Comparison of ENCODE assay signal across 1 cellular context in the genomic region with DNA sequence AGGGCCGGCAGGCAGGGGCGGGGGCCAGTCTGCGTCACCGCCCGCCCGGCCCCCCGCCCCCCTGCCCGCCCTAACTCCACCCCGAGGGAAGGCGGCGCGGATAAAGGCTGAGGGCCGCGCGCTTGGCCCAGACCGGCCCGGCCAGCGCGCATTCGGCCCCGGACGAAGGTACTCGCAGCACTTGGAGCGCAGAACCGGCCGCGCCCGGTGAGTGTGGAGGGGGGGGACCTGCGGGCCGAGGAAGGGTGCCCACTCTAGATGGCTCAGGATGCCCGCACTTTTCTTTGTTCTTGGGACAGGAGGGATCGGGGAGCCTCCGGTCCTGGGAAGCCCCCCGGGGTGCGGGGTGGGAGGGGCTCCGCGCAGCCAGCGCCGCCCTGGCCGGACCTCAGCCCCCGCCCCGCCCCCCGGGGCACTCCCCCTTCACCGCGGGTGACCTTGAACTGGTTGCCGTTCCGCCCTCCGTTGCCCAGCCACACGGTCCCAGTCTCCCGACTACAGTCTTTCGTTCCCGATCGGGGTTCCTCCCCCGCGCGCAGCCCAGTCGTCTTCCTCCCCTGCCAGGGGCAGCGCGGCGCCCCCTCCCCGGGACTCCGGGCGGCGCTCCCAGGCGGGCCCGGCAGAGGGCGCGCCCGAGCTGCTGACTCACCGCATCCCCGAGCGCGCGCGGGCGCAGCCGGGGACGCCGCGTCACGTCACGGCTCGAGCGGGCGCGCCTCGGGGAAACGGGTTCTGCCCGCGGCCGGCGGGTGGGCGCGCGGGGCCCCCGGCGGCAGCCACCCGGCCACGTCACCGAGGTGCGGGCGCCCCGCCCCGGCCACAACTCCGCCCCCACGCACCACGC.
A peak's percentile ranks its signal among the peaks of the same experiment; 100 is the strongest.
TF ChIP-seq lines count a peak whose summit lies in the region.

A gene (plus strand): TSS at position 130 of the 844 bp plus-strand sequence. CDS start 1,714 bp downstream, outside the sequence.

TF ChIP-seq in K562, 482 proteins besides CTCF, POLR2A, EP300 and RAD21 (continued from another document):
- TF ChIP-seq, protein P1, sequence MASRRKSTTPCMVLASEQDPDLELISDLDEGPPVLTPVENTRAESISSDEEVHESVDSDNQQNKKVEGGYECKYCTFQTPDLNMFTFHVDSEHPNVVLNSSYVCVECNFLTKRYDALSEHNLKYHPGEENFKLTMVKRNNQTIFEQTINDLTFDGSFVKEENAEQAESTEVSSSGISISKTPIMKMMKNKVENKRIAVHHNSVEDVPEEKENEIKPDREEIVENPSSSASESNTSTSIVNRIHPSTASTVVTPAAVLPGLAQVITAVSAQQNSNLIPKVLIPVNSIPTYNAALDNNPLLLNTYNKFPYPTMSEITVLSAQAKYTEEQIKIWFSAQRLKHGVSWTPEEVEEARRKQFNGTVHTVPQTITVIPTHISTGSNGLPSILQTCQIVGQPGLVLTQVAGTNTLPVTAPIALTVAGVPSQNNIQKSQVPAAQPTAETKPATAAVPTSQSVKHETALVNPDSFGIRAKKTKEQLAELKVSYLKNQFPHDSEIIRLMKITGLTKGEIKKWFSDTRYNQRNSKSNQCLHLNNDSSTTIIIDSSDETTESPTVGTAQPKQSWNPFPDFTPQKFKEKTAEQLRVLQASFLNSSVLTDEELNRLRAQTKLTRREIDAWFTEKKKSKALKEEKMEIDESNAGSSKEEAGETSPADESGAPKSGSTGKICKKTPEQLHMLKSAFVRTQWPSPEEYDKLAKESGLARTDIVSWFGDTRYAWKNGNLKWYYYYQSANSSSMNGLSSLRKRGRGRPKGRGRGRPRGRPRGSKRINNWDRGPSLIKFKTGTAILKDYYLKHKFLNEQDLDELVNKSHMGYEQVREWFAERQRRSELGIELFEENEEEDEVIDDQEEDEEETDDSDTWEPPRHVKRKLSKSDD (conservative IDR thresholded peaks at IDR 0.05; ENCODE audit: low read length) = no peak
- peak; percentile 56; the same call in 1 of the 2 replicates for TF ChIP-seq XRCC5 (IDR thresholded peaks at IDR 0.05; ENCODE audit: low read depth, low read length)
- 0 out of 2 replicates have a peak, but pooled peaks have one; percentile 16 for TF ChIP-seq SOX6 (IDR thresholded peaks at IDR 0.05)
- no peak for TF ChIP-seq BRD4 (IDR thresholded peaks at IDR 0.05)
- TF ChIP-seq, protein P2, sequence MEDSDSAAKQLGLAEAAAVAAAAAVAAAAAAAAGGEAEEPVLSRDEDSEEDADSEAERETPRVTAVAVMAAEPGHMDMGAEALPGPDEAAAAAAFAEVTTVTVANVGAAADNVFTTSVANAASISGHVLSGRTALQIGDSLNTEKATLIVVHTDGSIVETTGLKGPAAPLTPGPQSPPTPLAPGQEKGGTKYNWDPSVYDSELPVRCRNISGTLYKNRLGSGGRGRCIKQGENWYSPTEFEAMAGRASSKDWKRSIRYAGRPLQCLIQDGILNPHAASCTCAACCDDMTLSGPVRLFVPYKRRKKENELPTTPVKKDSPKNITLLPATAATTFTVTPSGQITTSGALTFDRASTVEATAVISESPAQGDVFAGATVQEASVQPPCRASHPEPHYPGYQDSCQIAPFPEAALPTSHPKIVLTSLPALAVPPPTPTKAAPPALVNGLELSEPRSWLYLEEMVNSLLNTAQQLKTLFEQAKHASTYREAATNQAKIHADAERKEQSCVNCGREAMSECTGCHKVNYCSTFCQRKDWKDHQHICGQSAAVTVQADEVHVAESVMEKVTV (CRISPR knock-in tag; IDR thresholded peaks at IDR 0.05) = 0 out of 2 replicates have a peak, but pooled peaks have one; percentile 23
- TF ChIP-seq, protein P3, sequence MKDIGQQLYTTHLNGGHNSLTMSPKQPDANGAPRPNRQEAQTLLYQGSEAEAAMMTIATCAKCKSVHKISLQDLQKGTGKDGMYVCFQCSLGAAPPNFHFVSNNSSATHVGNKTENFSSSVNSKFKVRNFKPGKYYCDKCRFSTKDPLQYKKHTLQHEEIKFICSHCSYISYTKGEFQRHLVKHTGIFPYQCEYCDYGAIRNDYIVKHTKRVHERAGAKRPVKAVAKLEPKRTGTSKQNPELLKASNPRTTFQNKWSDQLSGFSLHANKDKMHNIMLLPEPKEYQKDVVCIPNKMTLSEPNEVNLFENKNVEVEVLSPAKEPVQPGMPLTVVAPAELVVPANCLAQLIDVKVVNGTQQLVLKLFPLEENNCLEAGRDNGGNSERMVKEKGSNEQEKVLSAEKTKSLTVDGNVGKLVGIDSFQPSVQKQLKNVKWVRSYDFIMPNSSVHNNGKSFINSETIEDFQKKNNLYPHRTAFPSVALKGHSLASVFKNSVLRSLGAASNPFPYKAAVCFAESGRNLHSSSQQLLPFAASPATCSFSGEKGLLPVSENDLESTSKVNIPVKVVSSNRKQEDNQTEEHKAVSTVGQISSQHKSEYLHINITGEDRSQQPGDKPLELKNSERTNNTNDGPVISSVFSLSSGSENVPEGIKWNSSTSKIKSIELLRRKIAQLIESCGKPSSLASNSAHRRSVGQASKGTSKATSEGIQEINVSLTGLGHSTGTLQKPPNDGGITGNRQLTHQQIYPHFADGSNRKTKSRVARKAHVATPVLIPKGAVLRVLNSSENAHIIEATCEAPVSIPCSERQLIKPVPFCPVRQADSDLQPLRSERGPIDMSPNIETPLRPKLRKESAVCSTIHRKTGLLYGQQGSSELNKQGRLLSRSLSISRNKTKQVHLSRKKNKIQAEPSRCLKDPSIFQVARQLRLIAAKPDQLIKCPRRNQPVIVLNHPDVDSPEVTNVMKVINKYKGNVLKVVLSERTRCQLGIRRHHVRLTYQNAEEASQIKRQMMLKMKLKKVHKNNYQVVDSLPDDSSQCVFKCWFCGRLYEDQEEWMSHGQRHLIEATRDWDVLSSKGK (CRISPR knock-in tag; IDR thresholded peaks at IDR 0.05) = no peak
- TF ChIP-seq, protein P4, sequence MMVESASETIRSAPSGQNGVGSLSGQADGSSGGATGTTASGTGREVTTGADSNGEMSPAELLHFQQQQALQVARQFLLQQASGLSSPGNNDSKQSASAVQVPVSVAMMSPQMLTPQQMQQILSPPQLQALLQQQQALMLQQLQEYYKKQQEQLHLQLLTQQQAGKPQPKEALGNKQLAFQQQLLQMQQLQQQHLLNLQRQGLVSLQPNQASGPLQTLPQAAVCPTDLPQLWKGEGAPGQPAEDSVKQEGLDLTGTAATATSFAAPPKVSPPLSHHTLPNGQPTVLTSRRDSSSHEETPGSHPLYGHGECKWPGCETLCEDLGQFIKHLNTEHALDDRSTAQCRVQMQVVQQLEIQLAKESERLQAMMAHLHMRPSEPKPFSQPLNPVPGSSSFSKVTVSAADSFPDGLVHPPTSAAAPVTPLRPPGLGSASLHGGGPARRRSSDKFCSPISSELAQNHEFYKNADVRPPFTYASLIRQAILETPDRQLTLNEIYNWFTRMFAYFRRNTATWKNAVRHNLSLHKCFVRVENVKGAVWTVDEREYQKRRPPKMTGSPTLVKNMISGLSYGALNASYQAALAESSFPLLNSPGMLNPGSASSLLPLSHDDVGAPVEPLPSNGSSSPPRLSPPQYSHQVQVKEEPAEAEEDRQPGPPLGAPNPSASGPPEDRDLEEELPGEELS (CRISPR knock-in tag; IDR thresholded peaks at IDR 0.05; ENCODE audit: borderline replicate concordance) = no peak
- TF ChIP-seq SRSF3 (IDR thresholded peaks at IDR 0.05; ENCODE audit: insufficient read depth, low read length) = no peak
- peak; percentile 40; the same call in 1 of the 2 replicates for TF ChIP-seq DMBX1 (CRISPR knock-in tag; IDR thresholded peaks at IDR 0.05; ENCODE audit: borderline replicate concordance)
- peak; percentile 99 for TF ChIP-seq GATAD2B (IDR thresholded peaks at IDR 0.05; ENCODE audit: borderline replicate concordance)
- no peak for TF ChIP-seq XRCC4 (IDR thresholded peaks at IDR 0.05; ENCODE audit: extremely low read depth, insufficient read depth, insufficient read length)
- TF ChIP-seq, protein P5, sequence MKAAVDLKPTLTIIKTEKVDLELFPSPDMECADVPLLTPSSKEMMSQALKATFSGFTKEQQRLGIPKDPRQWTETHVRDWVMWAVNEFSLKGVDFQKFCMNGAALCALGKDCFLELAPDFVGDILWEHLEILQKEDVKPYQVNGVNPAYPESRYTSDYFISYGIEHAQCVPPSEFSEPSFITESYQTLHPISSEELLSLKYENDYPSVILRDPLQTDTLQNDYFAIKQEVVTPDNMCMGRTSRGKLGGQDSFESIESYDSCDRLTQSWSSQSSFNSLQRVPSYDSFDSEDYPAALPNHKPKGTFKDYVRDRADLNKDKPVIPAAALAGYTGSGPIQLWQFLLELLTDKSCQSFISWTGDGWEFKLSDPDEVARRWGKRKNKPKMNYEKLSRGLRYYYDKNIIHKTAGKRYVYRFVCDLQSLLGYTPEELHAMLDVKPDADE (conservative IDR thresholded peaks at IDR 0.05; ENCODE audit: control insufficient read depth, low read depth, low read length) = peak; percentile 22
- TF ChIP-seq, protein P6, sequence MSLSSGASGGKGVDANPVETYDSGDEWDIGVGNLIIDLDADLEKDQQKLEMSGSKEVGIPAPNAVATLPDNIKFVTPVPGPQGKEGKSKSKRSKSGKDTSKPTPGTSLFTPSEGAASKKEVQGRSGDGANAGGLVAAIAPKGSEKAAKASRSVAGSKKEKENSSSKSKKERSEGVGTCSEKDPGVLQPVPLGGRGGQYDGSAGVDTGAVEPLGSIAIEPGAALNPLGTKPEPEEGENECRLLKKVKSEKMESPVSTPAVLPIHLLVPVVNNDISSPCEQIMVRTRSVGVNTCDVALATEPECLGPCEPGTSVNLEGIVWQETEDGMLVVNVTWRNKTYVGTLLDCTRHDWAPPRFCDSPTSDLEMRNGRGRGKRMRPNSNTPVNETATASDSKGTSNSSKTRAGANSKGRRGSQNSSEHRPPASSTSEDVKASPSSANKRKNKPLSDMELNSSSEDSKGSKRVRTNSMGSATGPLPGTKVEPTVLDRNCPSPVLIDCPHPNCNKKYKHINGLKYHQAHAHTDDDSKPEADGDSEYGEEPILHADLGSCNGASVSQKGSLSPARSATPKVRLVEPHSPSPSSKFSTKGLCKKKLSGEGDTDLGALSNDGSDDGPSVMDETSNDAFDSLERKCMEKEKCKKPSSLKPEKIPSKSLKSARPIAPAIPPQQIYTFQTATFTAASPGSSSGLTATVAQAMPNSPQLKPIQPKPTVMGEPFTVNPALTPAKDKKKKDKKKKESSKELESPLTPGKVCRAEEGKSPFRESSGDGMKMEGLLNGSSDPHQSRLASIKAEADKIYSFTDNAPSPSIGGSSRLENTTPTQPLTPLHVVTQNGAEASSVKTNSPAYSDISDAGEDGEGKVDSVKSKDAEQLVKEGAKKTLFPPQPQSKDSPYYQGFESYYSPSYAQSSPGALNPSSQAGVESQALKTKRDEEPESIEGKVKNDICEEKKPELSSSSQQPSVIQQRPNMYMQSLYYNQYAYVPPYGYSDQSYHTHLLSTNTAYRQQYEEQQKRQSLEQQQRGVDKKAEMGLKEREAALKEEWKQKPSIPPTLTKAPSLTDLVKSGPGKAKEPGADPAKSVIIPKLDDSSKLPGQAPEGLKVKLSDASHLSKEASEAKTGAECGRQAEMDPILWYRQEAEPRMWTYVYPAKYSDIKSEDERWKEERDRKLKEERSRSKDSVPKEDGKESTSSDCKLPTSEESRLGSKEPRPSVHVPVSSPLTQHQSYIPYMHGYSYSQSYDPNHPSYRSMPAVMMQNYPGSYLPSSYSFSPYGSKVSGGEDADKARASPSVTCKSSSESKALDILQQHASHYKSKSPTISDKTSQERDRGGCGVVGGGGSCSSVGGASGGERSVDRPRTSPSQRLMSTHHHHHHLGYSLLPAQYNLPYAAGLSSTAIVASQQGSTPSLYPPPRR (CRISPR knock-in tag; IDR thresholded peaks at IDR 0.05; ENCODE audit: borderline replicate concordance) = no peak
- TF ChIP-seq POLR2H (tag; IDR thresholded peaks at IDR 0.05; ENCODE audit: low read depth) = peak; percentile 91
